In genomic region chr5:166618555-166618954, GRCh38 we compare ENCODE assay signal across 21 cellular contexts.
DNase-seq lines count a peak whose midpoint lies in the region; ATAC-seq, FAIRE-seq and TF ChIP-seq lines count a peak whose summit lies in the region.
"Had no signal": no experiment of that assay in that cellular context is flagged by ENCODE, and none has a peak within 500 bp of the region (broad histone marks: within the 10 kb centered on the region; RNA-seq: fewer than 3 reads in every experiment).

No MANE protein-coding gene starts in this region.

- H3K4ac ChIP-seq in H1 (replicated peaks; ENCODE audit: insufficient read length, low read depth, low read length) (no peak overlapping the region), neuronal stem cell (ENCODE audit: low read length) (no peak overlapping the region)

- H2BK120ac ChIP-seq in H1 (replicated peaks; ENCODE audit: low read depth, low read length) (no peak overlapping the region), neuronal stem cell (ENCODE audit: low read depth, low read length) (no peak overlapping the region)

- CTCF ChIA-PET in H1 (lab: Charles Lee; ENCODE audit: partially characterized antibody), result interaction anchor here (1.2 kb wide), 1 partner anchor 13 kb away, joined by 3 read pairs; no protein-coding TSS in a partner anchor

- no peaks in the 10 kb centered on the region for H3K9me3 ChIP-seq in H1 (ENCODE audit: insufficient read depth in 2 of 2, low read depth in 1 of 2, low read length in 1 of 2)
- no peaks in the 10 kb centered on the region for H3K9me3 ChIP-seq in neuronal stem cell (replicated peaks in 1 of 2; ENCODE audit: control insufficient read depth in 2 of 2, insufficient read depth in 1 of 2, low read depth in 1 of 2, low read length in 2 of 2)
- H3K9me3 ChIP-seq in stomach, result peaks cover 0 to 12% (median 0%) of the 10 kb centered on the region in 4 donors
- H3K9me3 ChIP-seq: BE2C, SJSA1 had no signal

- H3K9ac ChIP-seq in H1 (replicated peaks in 1 of 4; ENCODE audit: extremely low read depth in 1 of 4, low read depth in 3 of 4, low read length in 3 of 4) (no peak overlapping the region), neuronal stem cell (ENCODE audit: low read depth, low read length, poor library complexity) (no peak overlapping the region)

- no peak overlapping the region for H4K91ac ChIP-seq in H1 (replicated peaks; ENCODE audit: insufficient read length, low read length)
- no peak overlapping the region for H4K91ac ChIP-seq in neuronal stem cell (ENCODE audit: low read depth, low read length, poor library complexity)

- H3K27me3 ChIP-seq in H7 (ENCODE audit: control insufficient read depth, insufficient read depth, low read length), result no peaks in the 10 kb centered on the region
- no peaks in the 10 kb centered on the region for H3K27me3 ChIP-seq in H1 (replicated peaks in 1 of 4; ENCODE audit: control insufficient read depth in 3 of 4, extremely low read depth in 1 of 4, insufficient read depth in 3 of 4, low read length in 3 of 4)
- H3K27me3 ChIP-seq in neuronal stem cell (ENCODE audit: control insufficient read depth in 3 of 3, insufficient read depth in 3 of 3, low read depth in 1 of 3, low read length in 3 of 3), result no peaks in the 10 kb centered on the region
- no peaks in the 10 kb centered on the region for H3K27me3 ChIP-seq in stomach
- H3K27me3 ChIP-seq: BE2C, SJSA1 had no signal

- no peaks in the 10 kb centered on the region for H3K36me3 ChIP-seq in H7 (replicated peaks; ENCODE audit: control insufficient read depth, insufficient read depth, low read length)
- no peaks in the 10 kb centered on the region for H3K36me3 ChIP-seq in H1 (ENCODE audit: control insufficient read depth in 2 of 4, insufficient read depth in 4 of 4, low read length in 3 of 4)
- no peaks in the 10 kb centered on the region for H3K36me3 ChIP-seq in neuronal stem cell (replicated peaks in 1 of 2; ENCODE audit: control insufficient read depth in 2 of 2, insufficient read depth in 2 of 2, low read length in 2 of 2)
- H3K36me3 ChIP-seq in stomach, result no peaks in the 10 kb centered on the region
- H3K36me3 ChIP-seq: BE2C, SJSA1 had no signal

- no peaks in the 10 kb centered on the region for H3K27me3 Mint-ChIP-seq in stimulated activated naive CD8-positive, alpha-beta T cell treated with anti-CD3 and anti-CD28 coated beads, Interleukin-15, amount 100 ng/mL, for 72 hours

- no peak overlapping the region for H2AFZ ChIP-seq in H1 (ENCODE audit: low read length)
- H2AFZ ChIP-seq in neuronal stem cell (ENCODE audit: low read length), result no peak overlapping the region

- H3K56ac ChIP-seq in H1 (replicated peaks; ENCODE audit: insufficient read length, low read depth, low read length), result no peak overlapping the region

- H4K8ac ChIP-seq in H1 (ENCODE audit: extremely low read depth, insufficient read depth, low read length) (no peak overlapping the region), neuronal stem cell (ENCODE audit: low read depth, low read length) (no peak overlapping the region)

- H4K5ac ChIP-seq in H1 (ENCODE audit: insufficient read length, low read depth, low read length), result no peak overlapping the region

- no peak for FAIRE-seq in H1 (lab: Jason Lieb, UNC)
- FAIRE-seq: GM19239, H54 had no signal

- intact Hi-C loops in stomach (cut with DNase I; ENCODE audit: low total_unique reads), result no loop called here

- no peak overlapping the region for H3K4me3 ChIP-seq in H7 (ENCODE audit: insufficient read depth, low read depth, low read length)
- no peak overlapping the region for H3K4me3 ChIP-seq in H1 (ENCODE audit: extremely low read depth in 1 of 4, insufficient read depth in 2 of 4, low read depth in 3 of 4, low read length in 4 of 4)
- H3K4me3 ChIP-seq in neuronal stem cell (ENCODE audit: low read length in 2 of 2), result no peak overlapping the region
- no peak overlapping the region for H3K4me3 ChIP-seq in stomach
- H3K4me3 ChIP-seq: SJSA1 had no signal

- POLR2A ChIA-PET in H1 (lab: Charles Lee; ENCODE audit: partially characterized antibody), result no interaction called here

- no peak for TF ChIP-seq RAD21 in H1 (IDR thresholded peaks at IDR 0.05 in 1 of 2, conservative IDR thresholded peaks at IDR 0.05 in 1 of 2; ENCODE audit: low read depth in 2 of 2, low read length in 2 of 2)

- H3K79me2 ChIP-seq in H1 (ENCODE audit: control insufficient read depth in 1 of 2, insufficient read depth in 2 of 2, low read length in 2 of 2), result no peaks in the 10 kb centered on the region

- ATAC-seq in stimulated activated naive CD8-positive, alpha-beta T cell treated with anti-CD3 and anti-CD28 coated beads, Interleukin-15, amount 100 ng/mL, for 72 hours, result no peak
- no peak for ATAC-seq in HG02885 (IDR thresholded peaks at IDR 0.05; ENCODE audit: poor library complexity, unreplicated experiment)
- ATAC-seq: Right ventricle myocardium inferior had no signal

- TF ChIP-seq POLR2A in H1 (IDR thresholded peaks at IDR 0.05; ENCODE audit: control extremely low read depth in 1 of 2, low read depth in 2 of 2, low read length in 2 of 2) (no peak), stomach (IDR thresholded peaks at IDR 0.05) (no peak)

- no peaks in the 10 kb centered on the region for H3K23me2 ChIP-seq in H1 (ENCODE audit: low read depth, low read length)

- H3K23ac ChIP-seq in H1 (ENCODE audit: insufficient read length) (no peak overlapping the region), neuronal stem cell (ENCODE audit: low read depth, low read length, poor library complexity) (no peak overlapping the region)

- TF ChIP-seq CTCF in H1 (IDR thresholded peaks at IDR 0.05; ENCODE audit: control extremely low read depth in 1 of 3, insufficient read depth in 1 of 3, low read depth in 1 of 3, low read length in 3 of 3) (no peak), stomach (IDR thresholded peaks at IDR 0.05) (no peak)

- H3K4me1 Mint-ChIP-seq in stimulated activated naive CD8-positive, alpha-beta T cell treated with anti-CD3 and anti-CD28 coated beads, Interleukin-15, amount 100 ng/mL, for 72 hours, result no peaks in the 10 kb centered on the region

- H2BK12ac ChIP-seq in H1 (ENCODE audit: low read depth, low read length), result no peak overlapping the region; the same call in 1 of the 2 replicates
- no peak overlapping the region for H2BK12ac ChIP-seq in neuronal stem cell (ENCODE audit: low read length)

- WGBS in H1 (ENCODE audit: extremely low coverage in 1 of 2, insufficient coverage in 1 of 2, insufficient read length in 1 of 2, insufficient replicate concordance in 2 of 2, low coverage in 1 of 2, low lambda C conversion rate in 2 of 2, missing lambda C conversion rate in 1 of 2), 2 experiments, result 44% methylated on average over 5 of the region's 5 CpGs; no CpG with 5 or more reads in 1 of the 2 experiments
- no CpG with 5 or more reads among the region's 5 CpGs for WGBS in neuronal stem cell (ENCODE audit: extremely low coverage in 2 of 2, insufficient read length in 2 of 2, insufficient replicate concordance in 1 of 2), 2 donors
- WGBS in stomach, 5 donors, result 56 to 59% (median 57%) methylated on average over 5 of the region's 5 CpGs

- no peak overlapping the region for H2BK20ac ChIP-seq in H1 (ENCODE audit: low read length)

- H3K14ac ChIP-seq in H1 (ENCODE audit: insufficient read length), result no peak overlapping the region
- H3K14ac ChIP-seq in neuronal stem cell (ENCODE audit: low read length), result no peak overlapping the region

- H4K20me1 ChIP-seq in H1 (replicated peaks in 1 of 2; ENCODE audit: control insufficient read depth in 1 of 2, insufficient read depth in 2 of 2, low read length in 2 of 2), result no peaks in the 10 kb centered on the region

- H2BK15ac ChIP-seq in H1 (ENCODE audit: low read length) (no peak overlapping the region), neuronal stem cell (ENCODE audit: low read length) (peak overlapping the region; percentile 39)

- H3K4me2 ChIP-seq in H1 (ENCODE audit: insufficient read depth in 1 of 2, low read depth in 2 of 2, low read length in 2 of 2) (no peak overlapping the region), neuronal stem cell (ENCODE audit: insufficient read depth, low read length, poor library complexity, severe bottlenecking) (no peak overlapping the region)

- H3K27ac ChIP-seq in H1 (ENCODE audit: low read depth, low read length) (no peak overlapping the region), neuronal stem cell (replicated peaks; ENCODE audit: low read length) (no peak overlapping the region), stomach (no peak overlapping the region)
- H3K27ac ChIP-seq: SJSA1 had no signal

- peaks cover 20 to 21% of the 10 kb centered on the region in 2 donors for H3K9me3 Mint-ChIP-seq in stimulated activated naive CD8-positive, alpha-beta T cell treated with anti-CD3 and anti-CD28 coated beads, Interleukin-15, amount 100 ng/mL, for 72 hours

- DNase-seq in H7, result peak; percentile 4
- DNase-seq in NCI-H524 treated with DMSO at 0.1 percent for 48 hours (lab: John Stamatoyannopoulos, UW), result peak; percentile 91
- peak in 1 of 2 experiments; percentile 47 for DNase-seq in H1 (ENCODE audit: low read depth in 1 of 2, low spot score in 2 of 2)
- DNase-seq in neuronal stem cell (ENCODE audit: low spot score), result no peak
- no peak for DNase-seq in stimulated activated naive CD8-positive, alpha-beta T cell treated with anti-CD3 and anti-CD28 coated beads, Interleukin-15, amount 100 ng/mL, for 72 hours
- no peak for DNase-seq in stomach
- DNase-seq: BE2C, COR-L47, GF-D8, HFFc6, KBM-7, NCI-H1092, NCI-H146, NCI-H2029, NCI-H2227 treated with DMSO at 0.1 percent for 48 hours, NCI-H510A had no signal

- H3K79me1 ChIP-seq in H1 (ENCODE audit: low read depth, low read length) (no peaks in the 10 kb centered on the region), neuronal stem cell (ENCODE audit: low read depth, low read length) (no peaks in the 10 kb centered on the region)

- H3K18ac ChIP-seq in H1 (ENCODE audit: extremely low read depth, low read length) (no peak overlapping the region), neuronal stem cell (ENCODE audit: low read length) (no peak overlapping the region)

- no peak overlapping the region for H3K4me3 Mint-ChIP-seq in stimulated activated naive CD8-positive, alpha-beta T cell treated with anti-CD3 and anti-CD28 coated beads, Interleukin-15, amount 100 ng/mL, for 72 hours
- H3K4me3 Mint-ChIP-seq: HFFc6 had no signal

- TF ChIP-seq EP300 in H1 (IDR thresholded peaks at IDR 0.05; ENCODE audit: borderline replicate concordance in 1 of 2, low read depth in 2 of 2, low read length in 2 of 2), result no peak
- TF ChIP-seq EP300 in stomach (IDR thresholded peaks at IDR 0.05), result no peak

- no peaks in the 10 kb centered on the region for H3K4me1 ChIP-seq in H1 (replicated peaks in 1 of 4; ENCODE audit: control insufficient read depth in 3 of 4, insufficient read depth in 4 of 4, low read length in 3 of 4)
- H3K4me1 ChIP-seq in neuronal stem cell (ENCODE audit: control insufficient read depth in 2 of 2, insufficient read depth in 1 of 2, low read depth in 1 of 2, low read length in 2 of 2), result peaks cover 2% of the 10 kb centered on the region in 2 donors
- H3K4me1 ChIP-seq in stomach, result no peaks in the 10 kb centered on the region
- H3K4me1 ChIP-seq: BE2C, SJSA1 had no signal

- no peak overlapping the region for H2BK5ac ChIP-seq in H1 (ENCODE audit: low read depth, low read length)
- no peak overlapping the region for H2BK5ac ChIP-seq in neuronal stem cell (ENCODE audit: low read length)

- no peak overlapping the region for H2AK5ac ChIP-seq in H1 (ENCODE audit: low read depth, low read length)
- H2AK5ac ChIP-seq in neuronal stem cell (ENCODE audit: low read depth, low read length), result no peak overlapping the region

- H3K27ac Mint-ChIP-seq in stimulated activated naive CD8-positive, alpha-beta T cell treated with anti-CD3 and anti-CD28 coated beads, Interleukin-15, amount 100 ng/mL, for 72 hours, result peak overlapping the region in 1 of 2 donors; percentile 67
- H3K27ac Mint-ChIP-seq: HFFc6 had no signal

Comparison
In these comparisons a context has a peak if more than half of its experiments do, and no peak if none do; other contexts are left out.
1. DNase-seq: peak in H7 (single experiment) and NCI-H524 treated with DMSO at 0.1 percent for 48 hours (single experiment); none in neuronal stem cell (single experiment), stimulated activated naive CD8-positive, alpha-beta T cell treated with anti-CD3 and anti-CD28 coated beads, Interleukin-15, amount 100 ng/mL, for 72 hours (0 of 2) and stomach (single experiment).